28 cellular contexts compared by ENCODE assay signal in genomic region chr18:44957025-44957424, GRCh38.
"Had no signal": no experiment of that assay in that cellular context is flagged by ENCODE, and none has a peak within 500 bp of the region (broad histone marks: within the 10 kb centered on the region; RNA-seq: fewer than 3 reads in every experiment).

No MANE protein-coding gene starts in this region.

- H3K4me1 ChIP-seq: breast epithelium had no signal

- ATAC-seq: activated CD4-positive, alpha-beta T cell treated with anti-CD3 and anti-CD28 coated beads for 36 hours; activated CD8-positive, alpha-beta memory T cell treated with anti-CD3 and anti-CD28 coated beads, Interleukin-2, amount 10 ng/mL, durations not matched to agents 7 days and 5 days; activated CD8-positive, alpha-beta T cell treated with anti-CD3 and anti-CD28 coated beads, Interleukin-2, amount 10 ng/mL, durations not matched to agents 7 days and 5 days; activated naive CD8-positive, alpha-beta T cell treated with anti-CD3 and anti-CD28 coated beads, Interleukin-2, amount 50 U/mL, for 24 hours; esophagus mucosa; foreskin keratinocyte; gastrocnemius medialis had no signal

- H3K27ac ChIP-seq: adrenal gland, breast epithelium, cardiac muscle cell, coronary artery, foreskin keratinocyte, gastrocnemius medialis had no signal

- H3K9me3 ChIP-seq: adrenal gland, breast epithelium, gastrocnemius medialis had no signal

- H3K27me3 ChIP-seq: adrenal gland, breast epithelium, cardiac muscle cell, dorsolateral prefrontal cortex, foreskin keratinocyte, gastrocnemius medialis had no signal

- H3K4me3 ChIP-seq: adrenal gland, breast epithelium, cardiac muscle cell, coronary artery, dorsolateral prefrontal cortex, gastrocnemius medialis had no signal

- DNase-seq: activated CD4-positive, alpha-beta memory T cell treated with anti-CD3 and anti-CD28 coated beads for 36 hours; activated CD4-positive, alpha-beta T cell treated with anti-CD3 and anti-CD28 coated beads for 36 hours; activated CD4-positive, alpha-beta T cell treated with anti-CD3 and anti-CD28 coated beads, Interleukin-2, amount 10 ng/mL, durations not matched to agents 24 days and 14 days; activated CD4-positive, CD25-positive, alpha-beta regulatory T cell; activated CD4-positive, CD25-positive, alpha-beta regulatory T cell treated with anti-CD3 and anti-CD28 coated beads, Interleukin-2, amount 50 U/mL, for 72 hours; activated CD8-positive, alpha-beta memory T cell treated with anti-CD3 and anti-CD28 coated beads, Interleukin-2, amount 10 ng/mL, durations not matched to agents 7 days and 5 days; activated CD8-positive, alpha-beta memory T cell treated with anti-CD3 and anti-CD28 coated beads, Interleukin-2, amount 50 U/mL, for 4 hours; activated CD8-positive, alpha-beta T cell treated with anti-CD3 and anti-CD28 coated beads, Interleukin-2, amount 10 ng/mL, durations not matched to agents 7 days and 5 days; activated effector memory CD4-positive, alpha-beta T cell treated with anti-CD3 and anti-CD28 coated beads, Interleukin-2, amount 50 U/mL, for 16 hours; activated naive CD4-positive, alpha-beta T cell treated with anti-CD3 and anti-CD28 coated beads for 36 hours; activated naive CD8-positive, alpha-beta T cell treated with anti-CD3 and anti-CD28 coated beads for 36 hours; activated naive CD8-positive, alpha-beta T cell treated with anti-CD3 and anti-CD28 coated beads, Interleukin-2, amount 50 U/mL, for 24 hours; activated T-cell treated with anti-CD3 and anti-CD28 coated beads, Interleukin-2, amount 50 U/mL, for 1 hour; activated T-cell treated with anti-CD3 and anti-CD28 coated beads, Interleukin-2, amount 50 U/mL, for 48 hours; adrenal gland; amygdala; aorta; effector memory CD4-positive, alpha-beta T cell; endodermal cell; foreskin keratinocyte; gastrocnemius medialis; glutamatergic neuron; T-helper 2 cell had no signal

- H3K36me3 ChIP-seq: adrenal gland, breast epithelium, cardiac muscle cell had no signal
